Comparison of ENCODE assay signal across 1 cellular context in genomic region chr17:30292490-30292858, GRCh38.
TF ChIP-seq lines count a peak whose summit lies in the region.

No MANE protein-coding gene starts in this region.

TF ChIP-seq in GM23338, 12 proteins besides CTCF, POLR2A, EP300 and RAD21 (continued from another document):
- no peak for TF ChIP-seq REST (IDR thresholded peaks at IDR 0.05; ENCODE audit: unreplicated experiment)
- TF ChIP-seq CREB1 (CRISPR knock-in tag; IDR thresholded peaks at IDR 0.05; ENCODE audit: low read depth) = no peak
- TF ChIP-seq EZH2 (IDR thresholded peaks at IDR 0.05; ENCODE audit: low read depth, unreplicated experiment) = no peak
